9 cellular contexts compared by ENCODE assay signal in genomic region chr4:97987019-97987648, GRCh38.
A peak's percentile ranks its signal among the peaks of the same experiment; 100 is the strongest.
DNase-seq lines count a peak whose midpoint lies in the region; TF ChIP-seq lines count a peak whose summit lies in the region.
"Had no signal": no experiment of that assay in that cellular context is flagged by ENCODE, and none has a peak within 500 bp of the region (broad histone marks: within the 10 kb centered on the region; RNA-seq: fewer than 3 reads in every experiment).

No MANE protein-coding gene starts in this region.

- no TSS peak for BruUV-seq in MCF 10A (replicated peaks; lab: Mats Ljungman, UMichigan)

- no peaks in the 10 kb centered on the region for H3K36me3 ChIP-seq in colonic mucosa

- intact Hi-C loops in MCF 10A (cut with micrococcal nuclease), result loop anchor here (2.0 kb wide), 2 partner anchors 266 to 1634 kb away; no protein-coding TSS in a partner anchor
- intact Hi-C loops in colonic mucosa (cut with DNase I), result no loop called here

- no peaks in the 10 kb centered on the region for H3K9me3 Mint-ChIP-seq in MCF 10A (ENCODE audit: unreplicated experiment)
- H3K9me3 Mint-ChIP-seq in nephron, result peaks cover 4% of the 10 kb centered on the region

- H3K9ac ChIP-seq in colonic mucosa (ENCODE audit: low read depth in 2 of 2, low read length in 2 of 2), result no peak overlapping the region

- DNase-seq in GM12865 (ENCODE audit: low read depth), result peak; percentile 19
- DNase-seq in NCI-H2029 (lab: John Stamatoyannopoulos, UW), result peak; percentile 12
- DNase-seq in MCF 10A (ENCODE audit: unreplicated experiment), result peak; percentile 49
- no peak for DNase-seq in hepatic stellate cell (ENCODE audit: low spot score)
- no peak for DNase-seq in DMS114 treated with DMSO at 0.1 percent for 48 hours (lab: John Stamatoyannopoulos, UW; ENCODE audit: unreplicated experiment)
- no peak for DNase-seq in colonic mucosa
- no peak for DNase-seq in dedifferentiated amniotic fluid mesenchymal stem cell (ENCODE audit: extremely low spot score)

- H3K4me3 Mint-ChIP-seq in MCF 10A (ENCODE audit: unreplicated experiment) (no peak overlapping the region), nephron (no peak overlapping the region)
- H3K4me3 Mint-ChIP-seq: dendritic cell treated with granulocyte-macrophage colony-stimulating factor and Interleukin-4, amounts not matched to agents 40 ng/mL and 50 ng/mL, for 4 days had no signal

- H3K27me3 ChIP-seq in colonic mucosa, result no peaks in the 10 kb centered on the region

- H3K9me3 ChIP-seq in colonic mucosa, result no peaks in the 10 kb centered on the region

- CTCF ChIA-PET in MCF 10A (lab: Yijun Ruan, JAX), result interaction anchor here (0.6 to 1.8 kb wide), 8 partner anchors 10 to 1948 kb away, joined by 3 to 7 read pairs (median 3); no protein-coding TSS in a partner anchor

- no peaks in the 10 kb centered on the region for H3K4me1 ChIP-seq in colonic mucosa

- no peak overlapping the region for H3K27ac Mint-ChIP-seq in MCF 10A (ENCODE audit: low read depth, unreplicated experiment)
- no peak overlapping the region for H3K27ac Mint-ChIP-seq in nephron
- H3K27ac Mint-ChIP-seq: dendritic cell treated with granulocyte-macrophage colony-stimulating factor and Interleukin-4, amounts not matched to agents 40 ng/mL and 50 ng/mL, for 4 days had no signal

- H3K27me3 Mint-ChIP-seq in MCF 10A (ENCODE audit: insufficient read depth, unreplicated experiment), result no peaks in the 10 kb centered on the region
- no peaks in the 10 kb centered on the region for H3K27me3 Mint-ChIP-seq in nephron (ENCODE audit: low read depth)
- H3K27me3 Mint-ChIP-seq: dendritic cell treated with granulocyte-macrophage colony-stimulating factor and Interleukin-4, amounts not matched to agents 40 ng/mL and 50 ng/mL, for 4 days had no signal

- H3K27ac ChIP-seq in colonic mucosa, result no peak overlapping the region

- POLR2A ChIA-PET in MCF 10A (lab: Yijun Ruan, JAX), result interaction anchor here (0.7 kb wide), 1 partner anchor 1463 kb away, joined by 3 read pairs; no protein-coding TSS in a partner anchor

- H3K36me3 Mint-ChIP-seq in MCF 10A (ENCODE audit: insufficient read depth, unreplicated experiment), result no peaks in the 10 kb centered on the region
- no peaks in the 10 kb centered on the region for H3K36me3 Mint-ChIP-seq in nephron (ENCODE audit: low read depth)

- H3K4me1 Mint-ChIP-seq in MCF 10A (ENCODE audit: insufficient read depth, unreplicated experiment), result no peaks in the 10 kb centered on the region
- H3K4me1 Mint-ChIP-seq in nephron, result no peaks in the 10 kb centered on the region

- TF ChIP-seq CTCF in GM12865 (IDR thresholded peaks at IDR 0.05; ENCODE audit: insufficient read depth, low read depth, low read length, missing control alignments), result no peak
- TF ChIP-seq CTCF in MCF 10A (IDR thresholded peaks at IDR 0.05; ENCODE audit: unreplicated experiment), result peak; percentile 47
- TF ChIP-seq CTCF in nephron (IDR thresholded peaks at IDR 0.05; ENCODE audit: unreplicated experiment in 3 of 3), result peak; percentile 60 to 74 (median 60)
- no peak for TF ChIP-seq CTCF in colonic mucosa (IDR thresholded peaks at IDR 0.05)

- no peak overlapping the region for H3K4me3 ChIP-seq in GM12865 (ENCODE audit: low read depth, low read length)
- H3K4me3 ChIP-seq in colonic mucosa, result no peak overlapping the region

Comparison
In these comparisons a context has a peak if more than half of its experiments do, and no peak if none do; other contexts are left out.
1. DNase-seq: peak in GM12865 (single experiment), NCI-H2029 (single experiment) and MCF 10A (single experiment); none in hepatic stellate cell (single experiment), DMS114 treated with DMSO at 0.1 percent for 48 hours (single experiment), colonic mucosa (single experiment) and dedifferentiated amniotic fluid mesenchymal stem cell (single experiment).
2. CTCF ChIP-seq: peak in MCF 10A (single experiment) and nephron (3 of 3); none in GM12865 (single experiment) and colonic mucosa (single experiment).